In genomic region chr6:142846459-142846831, GRCh38 we compare ENCODE assay signal across 8 cellular contexts.
DNase-seq lines count a peak whose midpoint lies in the region; ATAC-seq and TF ChIP-seq lines count a peak whose summit lies in the region.

No MANE protein-coding gene starts in this region.

- ATAC-seq in T-helper 17 cell (peak; percentile 34), GM19467 (IDR thresholded peaks at IDR 0.05; ENCODE audit: unreplicated experiment) (no peak), HG02759 (IDR thresholded peaks at IDR 0.05; ENCODE audit: unreplicated experiment) (no peak)

- H3K27me3 Mint-ChIP-seq in T-helper 17 cell, result no peaks in the 10 kb centered on the region

- no peaks in the 10 kb centered on the region for H3K36me3 ChIP-seq in esophagus squamous epithelium
- H3K36me3 ChIP-seq in sigmoid colon, result no peaks in the 10 kb centered on the region
- H3K36me3 ChIP-seq in H7 (replicated peaks; ENCODE audit: control insufficient read depth, insufficient read depth, low read length), result no peaks in the 10 kb centered on the region

- H3K4me1 ChIP-seq in esophagus squamous epithelium, result peaks cover 21 to 88% (median 58%) of the 10 kb centered on the region in 3 donors
- H3K4me1 ChIP-seq in sigmoid colon, result peaks cover 0 to 76% (median 44%) of the 10 kb centered on the region in 4 donors

- no peak for TF ChIP-seq EP300 in sigmoid colon (IDR thresholded peaks at IDR 0.05)

- TF ChIP-seq CTCF in GM12865 (IDR thresholded peaks at IDR 0.05; ENCODE audit: insufficient read depth, low read depth, low read length, missing control alignments) (no peak), esophagus squamous epithelium (IDR thresholded peaks at IDR 0.05) (no peak), sigmoid colon (IDR thresholded peaks at IDR 0.05) (no peak)

- H3K4me3 Mint-ChIP-seq in T-helper 17 cell, result peak overlapping the region; percentile 92

- H3K27ac ChIP-seq in esophagus squamous epithelium (peak overlapping the region; percentile 77 to 87 (median 84)), sigmoid colon (peak overlapping the region; percentile 70 to 81 (median 78))

- H3K4me3 ChIP-seq in GM12865 (ENCODE audit: low read depth, low read length) (peak overlapping the region; percentile 61), esophagus squamous epithelium (peak overlapping the region in 2 of 4 donors; percentile 36 to 50), sigmoid colon (no peak overlapping the region), H7 (ENCODE audit: insufficient read depth, low read depth, low read length) (no peak overlapping the region)

- no peaks in the 10 kb centered on the region for H3K27me3 ChIP-seq in esophagus squamous epithelium
- no peaks in the 10 kb centered on the region for H3K27me3 ChIP-seq in sigmoid colon
- no peaks in the 10 kb centered on the region for H3K27me3 ChIP-seq in H7 (ENCODE audit: control insufficient read depth, insufficient read depth, low read length)

- intact Hi-C loops in esophagus squamous epithelium (cut with DNase I) (no loop called here), sigmoid colon (cut with DNase I) (loop anchor here (2.0 to 10.0 kb wide), 3 partner anchors 81 to 218 kb away; partner anchors contain the start of gene AIG1)

- H3K36me3 Mint-ChIP-seq in T-helper 17 cell (ENCODE audit: low read depth), result no peaks in the 10 kb centered on the region

- no peak for TF ChIP-seq POLR2A in esophagus squamous epithelium (IDR thresholded peaks at IDR 0.05)
- TF ChIP-seq POLR2A in sigmoid colon (IDR thresholded peaks at IDR 0.05), result no peak

- 32 to 50% methylated on average over 2 of the region's 2 CpGs for WGBS in esophagus squamous epithelium, 2 donors
- 27 to 50% methylated on average over 2 of the region's 2 CpGs for WGBS in sigmoid colon, 2 donors

- peak; percentile 49 for DNase-seq in GM12865 (ENCODE audit: low read depth)
- DNase-seq in T-helper 17 cell, result no peak
- DNase-seq in esophagus squamous epithelium (lab: John Stamatoyannopoulos, UW), result no peak
- no peak for DNase-seq in sigmoid colon
- no peak for DNase-seq in GF-D8 (lab: John Stamatoyannopoulos, UW)
- no peak for DNase-seq in H7

- H3K27ac Mint-ChIP-seq in T-helper 17 cell, result peak overlapping the region; percentile 100

- peaks cover 79% of the 10 kb centered on the region for H3K4me1 Mint-ChIP-seq in T-helper 17 cell

- H3K9me3 ChIP-seq in T-helper 17 cell (ENCODE audit: control insufficient read depth, low read length, poor library complexity, severe bottlenecking) (no peaks in the 10 kb centered on the region), esophagus squamous epithelium (no peaks in the 10 kb centered on the region), sigmoid colon (no peaks in the 10 kb centered on the region)
